19 cellular contexts compared by ENCODE assay signal in the genomic region with DNA sequence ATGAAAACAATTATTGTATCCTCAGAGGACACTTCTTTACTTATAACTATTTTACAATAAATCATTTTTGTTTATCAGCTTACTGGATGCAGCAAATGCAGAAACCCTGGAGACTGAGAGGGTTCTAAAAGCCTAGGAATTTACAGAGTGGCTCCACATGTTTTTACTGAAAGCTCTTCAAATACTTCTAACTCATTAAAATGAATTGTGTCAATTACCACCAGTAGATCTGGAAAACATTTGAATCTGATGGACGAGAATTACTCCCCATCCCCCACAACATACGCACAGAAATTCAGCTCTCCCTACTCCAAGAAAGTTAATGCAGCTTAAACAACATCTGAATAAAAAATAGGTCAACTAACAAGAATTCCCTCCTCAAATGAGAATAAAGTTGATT.
"Had no signal": no experiment of that assay in that cellular context is flagged by ENCODE, and none has a peak within 500 bp of the region (broad histone marks: within the 10 kb centered on the region; RNA-seq: fewer than 3 reads in every experiment).

No MANE protein-coding gene starts in this region.

- H3K9me3 Mint-ChIP-seq: stimulated activated naive B cell treated with anti-CD40 and anti-IgM and Interleukin-4, amounts not matched to agents 10 μg/mL and 1 μg/mL and 100 μg/mL, for 72 hours; stimulated activated naive CD8-positive, alpha-beta T cell treated with anti-CD3 and anti-CD28 coated beads, Interleukin-15, Interleukin-2, amounts not matched to agents 100 ng/mL and 50 ng/mL, for 24 hours had no signal

- H3K4me1 ChIP-seq: esophagus squamous epithelium, lower lobe of right lung, parathyroid adenoma, right lobe of liver, suprapubic skin, thyroid gland had no signal

- H3K27ac Mint-ChIP-seq: effector memory CD8-positive, alpha-beta T cell; naive thymus-derived CD8-positive, alpha-beta T cell; progenitor cell of endocrine pancreas; stimulated activated naive B cell treated with anti-CD40 and anti-IgM and Interleukin-4, amounts not matched to agents 10 μg/mL and 1 μg/mL and 100 μg/mL, for 72 hours; stimulated activated naive CD8-positive, alpha-beta T cell treated with anti-CD3 and anti-CD28 coated beads, Interleukin-15, Interleukin-2, amounts not matched to agents 100 ng/mL and 50 ng/mL, for 24 hours had no signal

- H3K79me2 ChIP-seq: parathyroid adenoma had no signal

- H3K27ac ChIP-seq: esophagus squamous epithelium, lower lobe of right lung, parathyroid adenoma, right lobe of liver, suprapubic skin, thyroid gland had no signal

- H3K27me3 ChIP-seq: esophagus squamous epithelium, right lobe of liver, thyroid gland had no signal

- H3K36me3 ChIP-seq: esophagus squamous epithelium, lower lobe of right lung, right lobe of liver, suprapubic skin, thyroid gland had no signal

- H3K4me1 Mint-ChIP-seq: naive thymus-derived CD8-positive, alpha-beta T cell; stimulated activated naive B cell treated with anti-CD40 and anti-IgM and Interleukin-4, amounts not matched to agents 10 μg/mL and 1 μg/mL and 100 μg/mL, for 72 hours had no signal

- H3K9me3 ChIP-seq: esophagus squamous epithelium, lower lobe of right lung, right lobe of liver, suprapubic skin, thyroid gland had no signal

- H2AFZ ChIP-seq: parathyroid adenoma had no signal

- ATAC-seq: effector memory CD8-positive, alpha-beta T cell; left ventricle myocardium superior; lower lobe of right lung; naive thymus-derived CD8-positive, alpha-beta T cell; right lobe of liver; stimulated activated naive B cell treated with anti-CD40 and anti-IgM and Interleukin-4, amounts not matched to agents 10 μg/mL and 1 μg/mL and 100 μg/mL, for 72 hours had no signal

- H3K27me3 Mint-ChIP-seq: effector memory CD8-positive, alpha-beta T cell; naive thymus-derived CD8-positive, alpha-beta T cell; stimulated activated naive CD8-positive, alpha-beta T cell treated with anti-CD3 and anti-CD28 coated beads, Interleukin-15, Interleukin-2, amounts not matched to agents 100 ng/mL and 50 ng/mL, for 24 hours had no signal

- H3K4me3 ChIP-seq: esophagus squamous epithelium, lower lobe of right lung, right lobe of liver, suprapubic skin, thyroid gland had no signal

- DNase-seq: cortex of kidney; effector memory CD8-positive, alpha-beta T cell; erythroblast; esophagus squamous epithelium; hypothalamus; left ventricle myocardium superior; lower lobe of right lung; naive thymus-derived CD8-positive, alpha-beta T cell; right lobe of liver; small intestine; stimulated activated CD4-positive, alpha-beta T cell treated with anti-CD3 and anti-CD28 coated beads, Interleukin-15, amount 100 ng/mL, for 24 hours; stimulated activated CD4-positive, alpha-beta T cell treated with anti-CD3 and anti-CD28 coated beads, Interleukin-2, amount 100 ng/mL, for 48 hours; stimulated activated naive B cell treated with anti-CD40 and anti-IgM and Interleukin-4, amounts not matched to agents 10 μg/mL and 1 μg/mL and 100 μg/mL, for 72 hours; thyroid gland; trophoblast cell had no signal

- H3K9ac ChIP-seq: parathyroid adenoma had no signal

- H3K4me3 Mint-ChIP-seq: effector memory CD8-positive, alpha-beta T cell; naive thymus-derived CD8-positive, alpha-beta T cell; stimulated activated naive B cell treated with anti-CD40 and anti-IgM and Interleukin-4, amounts not matched to agents 10 μg/mL and 1 μg/mL and 100 μg/mL, for 72 hours; stimulated activated naive CD8-positive, alpha-beta T cell treated with anti-CD3 and anti-CD28 coated beads, Interleukin-15, Interleukin-2, amounts not matched to agents 100 ng/mL and 50 ng/mL, for 24 hours had no signal

- H3K36me3 Mint-ChIP-seq: naive thymus-derived CD8-positive, alpha-beta T cell; stimulated activated naive B cell treated with anti-CD40 and anti-IgM and Interleukin-4, amounts not matched to agents 10 μg/mL and 1 μg/mL and 100 μg/mL, for 72 hours had no signal
